Comparison of ENCODE assay signal across 8 cellular contexts in the genomic region with DNA sequence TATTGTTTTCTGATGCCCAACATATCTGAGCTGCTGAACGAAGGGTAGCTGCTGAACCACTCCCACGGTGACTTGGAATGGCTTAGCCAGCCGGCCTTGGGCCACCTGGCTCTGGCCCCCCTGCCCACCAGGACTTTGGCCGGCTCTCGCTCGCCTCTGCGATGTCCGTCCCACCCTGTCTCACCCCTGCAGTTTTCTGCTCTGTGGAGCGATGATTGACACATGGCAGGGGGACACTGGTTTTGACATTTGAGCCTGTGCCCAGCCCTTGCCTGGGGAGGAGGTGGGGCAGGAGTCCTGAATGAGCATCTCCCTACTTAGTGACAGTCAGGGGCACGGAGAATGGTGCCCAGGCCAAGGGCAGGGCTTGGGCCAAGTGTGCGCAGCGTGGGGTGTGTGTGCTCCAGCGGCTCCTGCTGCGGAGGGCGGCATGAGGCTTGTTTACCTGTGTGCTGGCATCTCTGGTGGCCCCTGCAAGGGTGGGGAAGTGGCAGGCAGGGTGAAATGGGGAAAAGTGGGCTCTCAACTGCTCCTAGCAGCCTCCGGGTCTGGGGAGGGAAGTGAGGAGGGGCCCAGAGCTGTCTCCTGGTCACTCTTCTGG. TPM values are rescaled to one million over a fixed set of nuclear protein-coding genes. Genes with fewer than 3 reads are reported as not detected.
DNase-seq lines count a peak whose midpoint lies in the region; ATAC-seq and TF ChIP-seq lines count a peak whose summit lies in the region.

No MANE protein-coding gene starts in this region.

- no peaks in the 10 kb centered on the region for H3K9me3 Mint-ChIP-seq in activated CD8-positive, alpha-beta memory T cell treated with anti-CD3 and anti-CD28 coated beads, Interleukin-2, amount 10 ng/mL, durations not matched to agents 7 days and 5 days (ENCODE audit: low read depth)
- peaks cover 3 to 12% (median 11%) of the 10 kb centered on the region in 5 experiments for H3K9me3 Mint-ChIP-seq in brain

- H2BK5ac ChIP-seq in mesenchymal stem cell (ENCODE audit: low read depth, low read length, poor library complexity, severe bottlenecking), result peak overlapping the region; percentile 33

- no peak for TF ChIP-seq POLR2A in transverse colon (IDR thresholded peaks at IDR 0.05)

- no peak for ATAC-seq in activated CD8-positive, alpha-beta memory T cell treated with anti-CD3 and anti-CD28 coated beads, Interleukin-2, amount 10 ng/mL, durations not matched to agents 7 days and 5 days

- peak overlapping the region; percentile 99 for H4K8ac ChIP-seq in mesenchymal stem cell (ENCODE audit: low read length)

- intact Hi-C loops in transverse colon (cut with DNase I; ENCODE audit: low total_unique reads), result no loop called here

- H3K4me1 ChIP-seq in mesenchymal stem cell (ENCODE audit: control insufficient read depth, insufficient read depth, low read depth, low read length) (peaks cover 42% of the 10 kb centered on the region), transverse colon (peaks cover 3 to 60% (median 22%) of the 10 kb centered on the region in 4 donors)

- WGBS in mesenchymal stem cell, result 94% methylated on average over 16 of the region's 16 CpGs
- WGBS in transverse colon (ENCODE audit: low coverage in 1 of 2), 2 donors, result 89% methylated on average over 16 of the region's 16 CpGs; no CpG with 5 or more reads in 1 of the 2 donors

- peak overlapping the region; percentile 55 to 75 for H3K4ac ChIP-seq in mesenchymal stem cell (ENCODE audit: low read depth in 1 of 2, low read length in 2 of 2)

- peaks cover 3% of the 10 kb centered on the region for H3K27me3 Mint-ChIP-seq in activated CD8-positive, alpha-beta memory T cell treated with anti-CD3 and anti-CD28 coated beads, Interleukin-2, amount 10 ng/mL, durations not matched to agents 7 days and 5 days
- H3K27me3 Mint-ChIP-seq in brain, result peaks cover 47% of the 10 kb centered on the region

- H2AK5ac ChIP-seq in mesenchymal stem cell (ENCODE audit: low read length, severe bottlenecking), result peak overlapping the region; percentile 81

- peak overlapping the region; percentile 98 for H4K91ac ChIP-seq in mesenchymal stem cell (ENCODE audit: low read length)

- CTCF ChIA-PET in activated CD8-positive, alpha-beta memory T cell treated with anti-CD3 and anti-CD28 coated beads, Interleukin-2, amount 10 ng/mL, durations not matched to agents 7 days and 5 days (lab: Charles Lee), result interaction anchor here (3.4 to 6.1 kb wide), 3 partner anchors 11 to 369 kb away, joined by 20 to 85 read pairs (median 22); a partner anchor contains a TSS

- no peak overlapping the region for H3K23ac ChIP-seq in mesenchymal stem cell (ENCODE audit: low read length in 2 of 2)

- H3K9me3 ChIP-seq in mesenchymal stem cell (ENCODE audit: control insufficient read depth, low read length) (no peaks in the 10 kb centered on the region), transverse colon (no peaks in the 10 kb centered on the region)

- TF ChIP-seq CTCF in brain (conservative IDR thresholded peaks at IDR 0.05), result no peak
- TF ChIP-seq CTCF in transverse colon (IDR thresholded peaks at IDR 0.05), result no peak

- peak overlapping the region in 1 of 2 experiments; percentile 92 for H3K14ac ChIP-seq in mesenchymal stem cell (ENCODE audit: low read length in 2 of 2)

- peak overlapping the region; percentile 90 for H3K4me2 ChIP-seq in mesenchymal stem cell (ENCODE audit: low read length, poor library complexity, severe bottlenecking)

- H2BK15ac ChIP-seq in mesenchymal stem cell (ENCODE audit: low read depth, poor library complexity, severe bottlenecking), result peak overlapping the region; percentile 100

- in situ Hi-C loops in transverse colon (cut with MboI; ENCODE audit: low pct_ligation_motif_present in 1 of 4, low pct_unique_long_range_greater_than_20kb in 1 of 4, low sequenced_read_pairs in 3 of 4), result no loop called here

- peak overlapping the region in 1 of 2 experiments; percentile 61 for H3K4me3 ChIP-seq in mesenchymal stem cell (ENCODE audit: insufficient read depth in 1 of 2, low read depth in 1 of 2, low read length in 2 of 2)
- peak overlapping the region in 3 of 4 donors; percentile 63 to 66 (median 64) for H3K4me3 ChIP-seq in transverse colon

- H3K79me1 ChIP-seq in mesenchymal stem cell (replicated peaks; ENCODE audit: low read length, poor library complexity, severe bottlenecking), result peaks cover 22% of the 10 kb centered on the region

- H2BK12ac ChIP-seq in mesenchymal stem cell (ENCODE audit: low read length in 2 of 2), result peak overlapping the region; percentile 88 to 91

- no peak for TF ChIP-seq EP300 in transverse colon (IDR thresholded peaks at IDR 0.05; ENCODE audit: low read depth)

- peak overlapping the region; percentile 94 for H2BK120ac ChIP-seq in mesenchymal stem cell (ENCODE audit: low read depth, low read length)

- peaks cover 36% of the 10 kb centered on the region for H3K4me1 Mint-ChIP-seq in activated CD8-positive, alpha-beta memory T cell treated with anti-CD3 and anti-CD28 coated beads, Interleukin-2, amount 10 ng/mL, durations not matched to agents 7 days and 5 days
- H3K4me1 Mint-ChIP-seq in brain, result peaks cover 14% of the 10 kb centered on the region

- peak overlapping the region; percentile 76 for H3K9ac ChIP-seq in mesenchymal stem cell (ENCODE audit: low read length)

- H3K36me3 Mint-ChIP-seq in activated CD8-positive, alpha-beta memory T cell treated with anti-CD3 and anti-CD28 coated beads, Interleukin-2, amount 10 ng/mL, durations not matched to agents 7 days and 5 days, result peaks cover 7% of the 10 kb centered on the region
- H3K36me3 Mint-ChIP-seq in brain, result peaks cover 6% of the 10 kb centered on the region

- H3K4me3 Mint-ChIP-seq in activated CD8-positive, alpha-beta memory T cell treated with anti-CD3 and anti-CD28 coated beads, Interleukin-2, amount 10 ng/mL, durations not matched to agents 7 days and 5 days, result no peak overlapping the region
- peak overlapping the region; percentile 43 to 67 (median 61) for H3K4me3 Mint-ChIP-seq in brain

- H3K36me3 ChIP-seq in mesenchymal stem cell (ENCODE audit: control insufficient read depth in 1 of 2, insufficient read depth in 2 of 2, low read depth in 1 of 2, low read length in 2 of 2), result peaks cover 4 to 9% of the 10 kb centered on the region in 2 experiments
- H3K36me3 ChIP-seq in transverse colon, result no peaks in the 10 kb centered on the region

- peak overlapping the region; percentile 95 for H2AFZ ChIP-seq in mesenchymal stem cell (ENCODE audit: low read depth, low read length)

- H3K27ac ChIP-seq in mesenchymal stem cell (ENCODE audit: low read length, poor library complexity, severe bottlenecking) (no peak overlapping the region), transverse colon (peak overlapping the region; percentile 85 to 93 (median 92))

- peak overlapping the region; percentile 94 to 96 for H3K18ac ChIP-seq in mesenchymal stem cell (ENCODE audit: low read depth in 1 of 2, low read length in 2 of 2)

- peak overlapping the region; percentile 32 for H3K27ac Mint-ChIP-seq in activated CD8-positive, alpha-beta memory T cell treated with anti-CD3 and anti-CD28 coated beads, Interleukin-2, amount 10 ng/mL, durations not matched to agents 7 days and 5 days
- no peak overlapping the region for H3K27ac Mint-ChIP-seq in brain

- no peak for DNase-seq in activated CD8-positive, alpha-beta memory T cell treated with anti-CD3 and anti-CD28 coated beads, Interleukin-2, amount 10 ng/mL, durations not matched to agents 7 days and 5 days
- no peak for DNase-seq in activated CD8-positive, alpha-beta memory T cell treated with anti-CD3 and anti-CD28 coated beads for 24 hours
- DNase-seq in mesenchymal stem cell (no peak), transverse colon (no peak), NOMO-1 treated with dmso at 0.1 percent for 144 hours (lab: John Stamatoyannopoulos, UW; ENCODE audit: unreplicated experiment) (no peak), SW 1271 (lab: John Stamatoyannopoulos, UW) (no peak), putamen (ENCODE audit: low spot score) (no peak)

- no peaks in the 10 kb centered on the region for H3K27me3 ChIP-seq in mesenchymal stem cell (ENCODE audit: control insufficient read depth in 1 of 2, insufficient read depth in 1 of 2, low read length in 2 of 2)
- no peaks in the 10 kb centered on the region for H3K27me3 ChIP-seq in transverse colon

RNA-seq across cellular contexts. Expression of a gene that starts 15.7 kb away (rescaled TPM):
- total RNA-seq in activated CD8-positive, alpha-beta memory T cell treated with anti-CD3 and anti-CD28 coated beads, Interleukin-2, amount 10 ng/mL, durations not matched to agents 7 days and 5 days, result under 1 TPM; 0.44 to 0.87 TPM
- polyA plus RNA-seq in brain (ENCODE audit: insufficient read depth, low read depth, low replicate concordance), result 323 TPM
- polyA plus RNA-seq in mesenchymal stem cell (2013, experiment 1 of 2), result 29.4 TPM
- polyA plus RNA-seq in mesenchymal stem cell (2013, experiment 2 of 2), result 31.0 TPM
- 10 to 100 TPM; 12.4 to 40.0 (median 27.7) TPM for total RNA-seq in transverse colon

RNA-seq across cellular contexts. Expression of a gene that starts 27.9 kb away (rescaled TPM):
- total RNA-seq in activated CD8-positive, alpha-beta memory T cell treated with anti-CD3 and anti-CD28 coated beads, Interleukin-2, amount 10 ng/mL, durations not matched to agents 7 days and 5 days, result 1 to 10 TPM; 1.1 to 3.6 TPM
- polyA plus RNA-seq in brain (ENCODE audit: insufficient read depth, low read depth, low replicate concordance), result 10.6 TPM
- polyA plus RNA-seq in mesenchymal stem cell (2013, experiment 1 of 2), result 272 TPM
- 276 TPM for polyA plus RNA-seq in mesenchymal stem cell (2013, experiment 2 of 2)
- 10 to 100 TPM in 1 of 4 donors, 1 to 10 TPM in 1, not detected in 2; 8.2 to 16.2 TPM for total RNA-seq in transverse colon

Comparison
In these comparisons a context has a peak if more than half of its experiments do, and no peak if none do; other contexts are left out.
1. RNA of a gene that starts 15.7 kb away (total RNA-seq): 12.4 to 40.0 TPM in transverse colon; 0.44 to 0.87 TPM in activated CD8-positive, alpha-beta memory T cell treated with anti-CD3 and anti-CD28 coated beads, Interleukin-2, amount 10 ng/mL, durations not matched to agents 7 days and 5 days; every median in the first group is over 4 times any median in the second.